Comparison of ENCODE assay signal across 17 cellular contexts in the genomic region with DNA sequence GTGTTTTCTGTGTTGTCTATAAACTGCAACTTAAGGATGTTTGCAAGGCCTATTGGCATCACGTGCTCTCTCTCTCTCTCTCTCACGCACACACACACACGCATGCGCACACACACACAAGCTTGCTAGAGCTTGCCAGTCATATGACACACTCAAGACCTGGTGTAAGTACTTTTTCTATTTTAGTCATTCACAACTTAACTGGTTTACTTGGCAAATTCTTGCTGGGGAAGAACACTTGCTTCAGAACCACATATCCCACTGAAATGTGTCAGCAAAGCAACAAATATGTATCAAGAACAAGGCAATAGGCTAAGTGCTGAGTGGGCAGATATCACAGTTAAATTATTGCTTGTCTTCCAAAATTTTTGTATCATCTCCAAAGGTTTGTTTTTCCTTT.
A peak's percentile ranks its signal among the peaks of the same experiment; 100 is the strongest.
DNase-seq lines count a peak whose midpoint lies in the region; ATAC-seq lines count a peak whose summit lies in the region.
"Had no signal": no experiment of that assay in that cellular context is flagged by ENCODE, and none has a peak within 500 bp of the region (broad histone marks: within the 10 kb centered on the region; RNA-seq: fewer than 3 reads in every experiment).

No MANE protein-coding gene starts in this region.

- no peak overlapping the region for H3K4me3 Mint-ChIP-seq in activated CD4-positive, alpha-beta T cell treated with anti-CD3 and anti-CD28 coated beads for 36 hours
- H3K4me3 Mint-ChIP-seq: activated B cell treated with CpG ODN at 0.5 μM for 24 hours, HFFc6, naive B cell had no signal

- peak; percentile 49 for DNase-seq in activated CD4-positive, alpha-beta T cell treated with anti-CD3 and anti-CD28 coated beads for 36 hours
- DNase-seq in activated CD4-positive, alpha-beta T cell treated with anti-CD3 and anti-CD28 coated beads for 4 hours = no peak
- DNase-seq in GM04503 (ENCODE audit: low read depth) (peak; percentile 11), epidermal melanocyte (ENCODE audit: insufficient read length, low spot score) (peak; percentile 30), myocyte (ENCODE audit: low read depth) (peak; percentile 84), dedifferentiated amniotic fluid mesenchymal stem cell (ENCODE audit: extremely low spot score) (no peak), NCI-H128 (lab: John Stamatoyannopoulos, UW; ENCODE audit: unreplicated experiment) (no peak), HuH-7 (ENCODE audit: low spot score) (no peak)
- DNase-seq: activated B cell treated with CpG ODN at 0.5 μM for 24 hours, activated gamma-delta T cell treated with Interleukin-2 at 50 U/mL for 16 hours, anterior cingulate cortex, HFFc6, naive B cell, NCI-H146, NCI-H774, small intestine had no signal

- H3K27ac Mint-ChIP-seq in activated CD4-positive, alpha-beta T cell treated with anti-CD3 and anti-CD28 coated beads for 36 hours = no peak overlapping the region
- H3K27ac Mint-ChIP-seq: activated B cell treated with CpG ODN at 0.5 μM for 24 hours, HFFc6, naive B cell had no signal

- H3K27me3 Mint-ChIP-seq in activated CD4-positive, alpha-beta T cell treated with anti-CD3 and anti-CD28 coated beads for 36 hours = no peaks in the 10 kb centered on the region
- H3K27me3 Mint-ChIP-seq: activated B cell treated with CpG ODN at 0.5 μM for 24 hours, naive B cell had no signal

- no peaks in the 10 kb centered on the region for H3K9me3 Mint-ChIP-seq in activated CD4-positive, alpha-beta T cell treated with anti-CD3 and anti-CD28 coated beads for 36 hours (ENCODE audit: low read depth)
- H3K9me3 Mint-ChIP-seq: HFFc6 had no signal

- ATAC-seq in activated CD4-positive, alpha-beta T cell treated with anti-CD3 and anti-CD28 coated beads for 36 hours = no peak
- ATAC-seq: GM12878 had no signal

- peaks cover 9% of the 10 kb centered on the region for H3K36me3 Mint-ChIP-seq in activated CD4-positive, alpha-beta T cell treated with anti-CD3 and anti-CD28 coated beads for 36 hours (ENCODE audit: low read depth)

- CTCF ChIA-PET in activated CD4-positive, alpha-beta T cell treated with anti-CD3 and anti-CD28 coated beads for 36 hours (lab: Charles Lee) = interaction anchor here (0.7 to 1.8 kb wide), 3 partner anchors 15 to 601 kb away, joined by 3 to 8 read pairs (median 3); no protein-coding TSS in a partner anchor

- intact Hi-C loops in activated CD4-positive, alpha-beta T cell treated with anti-CD3 and anti-CD28 coated beads for 36 hours (cut with DNase I, micrococcal nuclease) = no loop called here

- POLR2A ChIA-PET in activated CD4-positive, alpha-beta T cell treated with anti-CD3 and anti-CD28 coated beads for 36 hours (lab: Charles Lee) = interaction anchor here (0.6 kb wide), 1 partner anchor 8 kb away, joined by 3 read pairs; no protein-coding TSS in a partner anchor

- H3K4me1 Mint-ChIP-seq in activated CD4-positive, alpha-beta T cell treated with anti-CD3 and anti-CD28 coated beads for 36 hours = no peaks in the 10 kb centered on the region
- H3K4me1 Mint-ChIP-seq: activated B cell treated with CpG ODN at 0.5 μM for 24 hours, naive B cell had no signal

Comparison
In these comparisons a context has a peak if more than half of its experiments do, and no peak if none do; other contexts are left out.
1. DNase-seq: peak in activated CD4-positive, alpha-beta T cell treated with anti-CD3 and anti-CD28 coated beads for 36 hours (single experiment), GM04503 (single experiment), epidermal melanocyte (single experiment) and myocyte (single experiment); none in activated CD4-positive, alpha-beta T cell treated with anti-CD3 and anti-CD28 coated beads for 4 hours (0 of 2), dedifferentiated amniotic fluid mesenchymal stem cell (single experiment), NCI-H128 (single experiment) and HuH-7 (single experiment).